In the genomic region with DNA sequence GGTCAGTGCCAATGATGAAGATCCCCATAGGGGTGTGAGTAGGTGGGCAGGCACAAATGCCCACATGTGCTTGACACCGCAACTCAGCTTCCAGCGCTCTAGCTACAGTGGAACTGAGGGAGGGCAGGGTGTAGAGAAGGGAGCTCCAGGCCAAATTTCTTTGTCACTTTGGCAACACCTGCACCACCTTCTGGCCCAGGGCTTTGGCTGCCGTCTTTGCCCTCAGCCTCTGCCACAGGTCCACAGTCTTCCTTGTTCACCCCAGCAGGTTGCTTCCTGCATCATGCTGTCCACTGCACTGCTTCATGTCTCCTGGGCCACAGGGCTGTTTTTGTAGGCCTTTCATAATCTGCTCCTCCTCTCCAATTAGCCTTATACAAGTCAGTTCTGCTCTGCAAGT, we compare ENCODE assay signal across 28 cellular contexts. TPM values are rescaled to one million over a fixed set of nuclear protein-coding genes. Genes with fewer than 3 reads are reported as not detected.
"Had no signal": no experiment of that assay in that cellular context is flagged by ENCODE, and none has a peak within 500 bp of the region (broad histone marks: within the 10 kb centered on the region; RNA-seq: fewer than 3 reads in every experiment).

No MANE protein-coding gene starts in this region.

- H3K4me3 ChIP-seq: body of pancreas, breast epithelium, K562, SJCRH30, SK-N-MC had no signal

- H3K27me3 ChIP-seq: body of pancreas, breast epithelium, SJCRH30 had no signal

- DNase-seq: activated CD4-positive, alpha-beta T cell treated with anti-CD3 and anti-CD28 coated beads for 36 hours; activated CD4-positive, alpha-beta T cell treated with anti-CD3 and anti-CD28 coated beads, Interleukin-2, amount 10 ng/mL, durations not matched to agents 7 days and 5 days; activated CD4-positive, alpha-beta T cell treated with anti-CD3 and anti-CD28 coated beads, Interleukin-2, amount 50 U/mL, for 48 hours; activated CD8-positive, alpha-beta memory T cell treated with anti-CD3 and anti-CD28 coated beads, Interleukin-2, amount 50 U/mL, for 48 hours; activated CD8-positive, alpha-beta T cell treated with anti-CD3 and anti-CD28 coated beads, Interleukin-2, amount 10 ng/mL, durations not matched to agents 7 days and 5 days; activated gamma-delta T cell; activated naive CD4-positive, alpha-beta T cell treated with Interleukin-2 at 50 U/mL for 16 hours; activated naive CD8-positive, alpha-beta T cell treated with anti-CD3 and anti-CD28 coated beads, Interleukin-2, amount 10 ng/mL, durations not matched to agents 7 days and 5 days; activated T-cell treated with anti-CD3 and anti-CD28 coated beads, Interleukin-2, amount 50 U/mL, for 72 hours; body of pancreas; NCI-H1105; NCI-H1417 treated with DMSO at 0.1 percent for 48 hours; NCI-H1694 treated with DMSO at 0.1 percent for 48 hours; NCI-H2029; NCI-H2227 treated with DMSO at 0.1 percent for 48 hours; NCI-H524 treated with DMSO at 0.1 percent for 48 hours; SHP77; SJCRH30 had no signal

- H3K27ac ChIP-seq: body of pancreas, breast epithelium, SJCRH30, SK-N-MC had no signal

- H3K9me3 ChIP-seq: body of pancreas, breast epithelium, SJCRH30 had no signal

- H3K4me1 ChIP-seq: SJCRH30 had no signal

- ATAC-seq: activated CD4-positive, alpha-beta T cell treated with anti-CD3 and anti-CD28 coated beads for 36 hours; activated CD4-positive, CD25-positive, alpha-beta regulatory T cell treated with anti-CD3 and anti-CD28 coated beads, Interleukin-2, amount 50 U/mL, for 24 hours; activated CD8-positive, alpha-beta T cell treated with anti-CD3 and anti-CD28 coated beads, Interleukin-2, amount 10 ng/mL, durations not matched to agents 7 days and 5 days; activated T-cell treated with anti-CD3 and anti-CD28 coated beads, Interleukin-2, amount 50 U/mL, for 72 hours; activated T-helper 17 cell treated with anti-CD3 and anti-CD28 coated beads, Interleukin-2, amount 50 U/mL, for 72 hours; body of pancreas; K562; Panc1; WTC11 had no signal

- H3K36me3 ChIP-seq: breast epithelium, SJCRH30 had no signal

RNA-seq across cellular contexts. Expression of a gene that starts 20.4 kb away (rescaled TPM):
- total RNA-seq: activated CD4-positive, alpha-beta T cell treated with anti-CD3 and anti-CD28 coated beads, Interleukin-2, amount 10 ng/mL, durations not matched to agents 7 days and 5 days; activated CD8-positive, alpha-beta T cell treated with anti-CD3 and anti-CD28 coated beads, Interleukin-2, amount 10 ng/mL, durations not matched to agents 7 days and 5 days; activated naive CD8-positive, alpha-beta T cell treated with anti-CD3 and anti-CD28 coated beads, Interleukin-2, amount 10 ng/mL, durations not matched to agents 7 days and 5 days; astrocyte; MCF 10A; RPMI7951 had no signal
